ENCODE assay signal across 8 cellular contexts in the genomic region with DNA sequence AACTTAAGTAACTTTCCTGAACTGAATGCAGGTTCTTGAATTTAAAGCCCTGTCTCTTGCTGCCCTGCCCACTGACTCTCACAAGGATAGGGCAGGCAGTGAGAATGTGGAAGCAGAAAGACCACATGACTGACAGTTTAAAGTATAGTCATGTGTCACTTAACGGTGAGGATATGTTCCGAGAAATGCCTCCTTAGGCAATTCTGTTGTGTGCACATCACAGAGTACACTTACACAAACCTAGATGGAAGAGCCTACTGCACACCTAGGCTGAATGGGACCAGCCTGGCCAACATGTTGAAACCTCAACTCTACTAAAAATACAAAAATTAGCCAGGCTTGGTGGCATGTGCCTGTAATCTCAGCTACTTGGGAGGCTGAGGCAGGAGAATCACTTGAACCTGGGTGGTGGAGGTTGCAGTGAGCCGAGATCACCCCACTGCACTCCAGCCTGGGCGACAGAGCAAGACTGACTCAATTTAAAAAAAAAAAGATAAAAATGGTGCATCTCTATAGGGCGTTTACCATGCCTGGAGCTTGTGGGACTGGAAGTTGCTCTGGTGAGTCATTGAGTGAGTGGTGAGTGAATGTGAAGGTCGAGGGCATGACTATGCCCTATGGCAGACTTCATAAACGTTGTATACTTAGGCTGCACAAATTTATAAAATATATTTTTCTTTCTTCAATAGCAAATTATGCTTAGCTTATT. TPM values are rescaled to one million over a fixed set of nuclear protein-coding genes. Genes with fewer than 3 reads are reported as not detected.
DNase-seq lines count a peak whose midpoint lies in the region; ATAC-seq, FAIRE-seq and TF ChIP-seq lines count a peak whose summit lies in the region.

No MANE protein-coding gene starts in this region.

- H3K4me1 ChIP-seq in GM23248 (ENCODE audit: insufficient read depth) (peaks cover 43% of the 10 kb centered on the region), pancreas (peaks cover 0 to 2% (median under 1%) of the 10 kb centered on the region in 3 donors)

- no peaks in the 10 kb centered on the region for H3K36me3 ChIP-seq in GM23248 (ENCODE audit: low read depth)
- H3K36me3 ChIP-seq in pancreas: no peaks in the 10 kb centered on the region

- H3K9me2 ChIP-seq in GM23248 (ENCODE audit: insufficient read depth): no peaks in the 10 kb centered on the region

- peaks cover 3% of the 10 kb centered on the region for H3K27me3 Mint-ChIP-seq in type B pancreatic cell

- DNase-seq in GM23248: peak; percentile 96
- DNase-seq in RPMI7951 (ENCODE audit: low read depth): peak; percentile 94
- peak; percentile 57 for DNase-seq in dermis blood vessel endothelial cell
- DNase-seq in pancreas: no peak
- no peak for DNase-seq in mucosa of gallbladder (ENCODE audit: low spot score)
- no peak for DNase-seq in NCI-H2029 treated with DMSO at 0.1 percent for 48 hours (lab: John Stamatoyannopoulos, UW)
- DNase-seq in type B pancreatic cell (ENCODE audit: extremely low spot score, unreplicated experiment): no peak
- DNase-seq in NCI-H1417 (lab: John Stamatoyannopoulos, UW): no peak

- H3K9ac ChIP-seq in GM23248: peak overlapping the region; percentile 30; the same call in 1 of the 2 replicates

- no peaks in the 10 kb centered on the region for H3K9me3 Mint-ChIP-seq in type B pancreatic cell

- H3K27me3 ChIP-seq in GM23248 (replicated peaks; ENCODE audit: insufficient read depth) (no peaks in the 10 kb centered on the region), pancreas (no peaks in the 10 kb centered on the region)

- peaks cover 39% of the 10 kb centered on the region for H3F3A ChIP-seq in GM23248 (ENCODE audit: insufficient read depth)

- H3K4me3 Mint-ChIP-seq in type B pancreatic cell: no peak overlapping the region

- peak overlapping the region; percentile 81 for H3K27ac ChIP-seq in GM23248
- peak overlapping the region in 2 of 4 donors; percentile 50 to 72 for H3K27ac ChIP-seq in pancreas

- H3K4me2 ChIP-seq in GM23248 (ENCODE audit: unreplicated experiment): peak overlapping the region; percentile 24

- FAIRE-seq in pancreas (lab: Jason Lieb, UNC): no peak

- H3K4me1 Mint-ChIP-seq in type B pancreatic cell (ENCODE audit: unreplicated experiment): no peaks in the 10 kb centered on the region

- peak in 3 of 4 donors; percentile 61 to 64 (median 63) for ATAC-seq in pancreas

- 0 out of 2 replicates have a peak overlapping the region, but pooled peaks have one; percentile 7 for H2AFZ ChIP-seq in GM23248

- H3K36me3 Mint-ChIP-seq in type B pancreatic cell: no peaks in the 10 kb centered on the region

- H4K20me1 ChIP-seq in GM23248 (ENCODE audit: insufficient read depth): no peaks in the 10 kb centered on the region

- 22 to 25% methylated on average over 7 of the region's 7 CpGs for whole genome bisulfite sequencing in GM23248 (ENCODE audit: low coverage in 1 of 2, low lambda C conversion rate in 2 of 2, missing lambda C conversion rate in 2 of 2), 2 experiments
- 59 to 69% methylated on average over 7 of the region's 7 CpGs for WGBS in pancreas, 2 donors

- in situ Hi-C loops in GM23248 (cut with MboI): no loop called here

- intact Hi-C loops in pancreas (cut with DNase I): no loop called here

- H3K4me3 ChIP-seq in GM23248: no peak overlapping the region
- no peak overlapping the region for H3K4me3 ChIP-seq in pancreas

- H3K9me3 ChIP-seq in GM23248 (ENCODE audit: low read depth): no peaks in the 10 kb centered on the region
- no peaks in the 10 kb centered on the region for H3K9me3 ChIP-seq in pancreas

- TF ChIP-seq CTCF in pancreas (IDR thresholded peaks at IDR 0.05) (no peak), type B pancreatic cell (conservative IDR thresholded peaks at IDR 0.05) (no peak)

- H3K79me2 ChIP-seq in GM23248 (ENCODE audit: insufficient read depth): no peaks in the 10 kb centered on the region

- no peak overlapping the region for H3K27ac Mint-ChIP-seq in type B pancreatic cell

RNA-seq across cellular contexts. Expression of a gene that starts 18.9 kb away (rescaled TPM):
- total RNA-seq in GM23248 (2014; rRNA removed; shearing (Covaris generic)): 298 and 328 TPM in 2 replicates
- polyA plus RNA-seq in GM23248 (2016; fragmentation: Nextera tagmentation; extraction: Ambion mirVana): 254 and 265 TPM in 2 replicates
- total RNA-seq in RPMI7951 (2014; rRNA removed; shearing (Covaris generic)): 139 and 166 TPM in 2 replicates
- total RNA-seq in dermis blood vessel endothelial cell: 225 and 267 TPM in 2 replicates
- 100 to 1,000 TPM in 5 of 6 donors, 10 to 100 TPM in 1; 90.1 to 137 (median 110) TPM for total RNA-seq in pancreas
- polyA plus RNA-seq in pancreas: 10 to 100 TPM; 81.4 to 99.7 TPM
- total RNA-seq in mucosa of gallbladder: 216 TPM
- total RNA-seq in type B pancreatic cell (ENCODE audit: low replicate concordance): 169 and 262 TPM in 2 replicates

RNA-seq across cellular contexts. Expression of a gene that starts 46.8 kb away (rescaled TPM):
- 224 and 240 TPM in 2 replicates for total RNA-seq in GM23248 (2014; rRNA removed; shearing (Covaris generic))
- polyA plus RNA-seq in GM23248 (2016; fragmentation: Nextera tagmentation; extraction: Ambion mirVana) (373 and 386 TPM in 2 replicates), pancreas (100 to 1,000 TPM; 178 to 258 TPM)
- 394 and 396 TPM in 2 replicates for total RNA-seq in RPMI7951 (2014; rRNA removed; shearing (Covaris generic))
- total RNA-seq in dermis blood vessel endothelial cell (251 and 283 TPM in 2 replicates), pancreas (100 to 1,000 TPM; 169 to 277 (median 182) TPM), mucosa of gallbladder (315 TPM), type B pancreatic cell (ENCODE audit: low replicate concordance) (238 and 260 TPM in 2 replicates)

RNA-seq across cellular contexts. Expression of a gene that starts 48.2 kb away (rescaled TPM):
- 10.6 and 12.5 TPM in 2 replicates for total RNA-seq in GM23248 (2014; rRNA removed; shearing (Covaris generic))
- polyA plus RNA-seq in GM23248 (2016; fragmentation: Nextera tagmentation; extraction: Ambion mirVana) (33.2 and 33.5 TPM in 2 replicates), pancreas (10 to 100 TPM in 1 of 2 donors, 1 to 10 TPM in 1; 8.0 to 22.5 TPM)
- total RNA-seq in RPMI7951 (2014; rRNA removed; shearing (Covaris generic)): 38.2 and 38.3 TPM in 2 replicates
- total RNA-seq in dermis blood vessel endothelial cell (31.3 and 40.0 TPM in 2 replicates), pancreas (10 to 100 TPM in 4 of 6 donors, 1 to 10 TPM in 2; 8.1 to 14.0 (median 10.7) TPM), mucosa of gallbladder (44.3 TPM), type B pancreatic cell (ENCODE audit: low replicate concordance) (33.2 and 34.9 TPM in 2 replicates)

Comparison
In these comparisons a context has a peak if more than half of its experiments do, and no peak if none do; other contexts are left out.
1. DNase-seq: peak in GM23248 (single experiment), RPMI7951 (single experiment) and dermis blood vessel endothelial cell (single experiment); none in pancreas (0 of 6), mucosa of gallbladder (single experiment), NCI-H2029 treated with DMSO at 0.1 percent for 48 hours (single experiment), type B pancreatic cell (single experiment) and NCI-H1417 (0 of 3).